In genomic region chr2:10519067-10519740, GRCh38 we compare ENCODE assay signal across 26 cellular contexts.
"Had no signal": no experiment of that assay in that cellular context is flagged by ENCODE, and none has a peak within 500 bp of the region (broad histone marks: within the 10 kb centered on the region; RNA-seq: fewer than 3 reads in every experiment).

No MANE protein-coding gene starts in this region.

- H3K4me1 ChIP-seq: esophagus muscularis mucosa, heart left ventricle, left lung, suprapubic skin, tibial artery had no signal

- H3K36me3 ChIP-seq: brain microvascular endothelial cell, esophagus muscularis mucosa, heart left ventricle, left lung, neutrophil, ovary, suprapubic skin, tibial artery had no signal

- H3K9me3 ChIP-seq: ovary had no signal

- H3K4me3 ChIP-seq: esophagus muscularis mucosa, heart left ventricle, left lung, lung, mucosa of descending colon, ovary, suprapubic skin, tibial artery had no signal

- H3K27ac ChIP-seq: brain microvascular endothelial cell, esophagus muscularis mucosa, foreskin keratinocyte, heart left ventricle, left lung, neutrophil, ovary, suprapubic skin, tibial artery, VCaP had no signal

- H3K27me3 ChIP-seq: brain microvascular endothelial cell, esophagus muscularis mucosa, foreskin keratinocyte, heart left ventricle, left lung, neutrophil, ovary, suprapubic skin had no signal

- FAIRE-seq: TTC549 had no signal

- ATAC-seq: activated CD4-positive, CD25-positive, alpha-beta regulatory T cell treated with anti-CD3 and anti-CD28 coated beads, Interleukin-2, amount 50 U/mL, for 24 hours; foreskin keratinocyte; heart left ventricle; left lung; mucosa of descending colon; stimulated activated naive B cell treated with anti-CD40 and anti-IgM and Interleukin-4, amounts not matched to agents 10 μg/mL and 1 μg/mL and 100 μg/mL, for 72 hours had no signal

- DNase-seq: activated CD4-positive, alpha-beta memory T cell treated with anti-CD3 and anti-CD28 coated beads for 36 hours; activated CD4-positive, alpha-beta T cell treated with anti-CD3 and anti-CD28 coated beads for 48 hours; activated gamma-delta T cell treated with Interleukin-2 at 50 U/mL for 16 hours; activated naive CD4-positive, alpha-beta T cell treated with anti-CD3 and anti-CD28 coated beads, Interleukin-2, amount 50 U/mL, for 16 hours; amniotic stem cell; brain microvascular endothelial cell; central memory CD4-positive, alpha-beta T cell; foreskin keratinocyte; left lung; mesendoderm; mucosa of descending colon; ovary; stimulated activated CD4-positive, alpha-beta T cell treated with anti-CD3 and anti-CD28 coated beads, Interleukin-15, amount 100 ng/mL, for 24 hours; stimulated activated CD4-positive, alpha-beta T cell treated with anti-CD3 and anti-CD28 coated beads, Interleukin-2, amount 100 ng/mL, for 24 hours; stimulated activated naive B cell treated with anti-CD40 and anti-IgM and Interleukin-4, amounts not matched to agents 10 μg/mL and 1 μg/mL and 100 μg/mL, for 72 hours; SW 1271; T-helper 9 cell had no signal
